Comparison of ENCODE assay signal across 5 cellular contexts in genomic region chr6:163126741-163127140, GRCh38.
"Had no signal": no experiment of that assay in that cellular context is flagged by ENCODE, and none has a peak within 500 bp of the region (broad histone marks: within the 10 kb centered on the region; RNA-seq: fewer than 3 reads in every experiment).

No MANE protein-coding gene starts in this region.

- H3K9ac ChIP-seq: GM23248 had no signal

- H2AFZ ChIP-seq: GM23248 had no signal

- DNase-seq: GM23248, GOT3, H9, HCEC 1CT, IMR-90 had no signal

- H3K27ac ChIP-seq: GM23248 had no signal

- H3K4me3 ChIP-seq: GM23248 had no signal
